ENCODE assay signal across 8 cellular contexts in the genomic region with DNA sequence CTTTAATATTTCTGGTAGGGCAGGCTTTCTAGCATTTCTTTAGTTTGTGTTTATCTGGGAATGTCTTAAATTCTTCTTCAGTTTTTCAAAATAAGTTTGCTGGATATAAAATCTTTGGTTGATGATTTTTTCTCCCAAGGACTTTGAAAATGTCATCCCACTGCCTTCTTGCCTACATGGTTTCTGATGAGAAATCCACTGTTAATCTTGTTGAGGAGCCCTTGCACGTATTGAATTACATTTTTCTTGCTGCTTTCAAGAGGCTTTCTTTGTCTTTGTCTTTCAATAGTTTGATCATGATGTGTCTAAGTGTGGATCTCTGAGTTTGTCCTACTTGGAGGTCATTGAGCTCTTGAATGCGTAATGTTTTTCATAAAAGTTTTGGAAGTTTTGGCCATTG.
"Had no signal": no experiment of that assay in that cellular context is flagged by ENCODE, and none has a peak within 500 bp of the region (broad histone marks: within the 10 kb centered on the region; RNA-seq: fewer than 3 reads in every experiment).

No MANE protein-coding gene starts in this region.

- ATAC-seq: GM23338 had no signal

- FAIRE-seq: H1, H54, HTR-8/SVneo had no signal

- H3K4me3 ChIP-seq: GM23338 had no signal

- DNase-seq: H9, HCEC 1CT, KBM-7 had no signal

- H3K27ac ChIP-seq: KMS-11 had no signal

- H2AFZ ChIP-seq: GM23338 had no signal

- H3K4me2 ChIP-seq: GM23338, KMS-11 had no signal

- H3K9ac ChIP-seq: KMS-11 had no signal
